21 cellular contexts compared by ENCODE assay signal in the genomic region with DNA sequence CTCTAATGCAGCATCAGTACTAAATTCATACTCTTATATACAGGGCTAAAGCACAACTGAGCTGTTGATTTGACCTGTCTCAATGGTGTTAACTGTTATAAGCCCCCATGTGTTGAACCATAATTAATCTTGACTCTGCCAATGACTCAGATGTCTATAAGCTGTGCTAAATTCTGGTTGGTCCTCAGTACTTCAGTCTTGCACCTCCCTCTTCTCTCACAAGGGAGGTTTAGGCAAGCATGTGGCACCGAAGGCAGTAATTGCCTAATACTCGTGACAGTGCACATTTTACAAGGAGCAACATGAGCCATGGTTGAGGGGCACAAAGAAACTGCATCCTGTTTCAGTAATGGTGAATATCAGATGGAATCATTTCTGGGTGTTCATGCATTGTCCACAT.
"Had no signal": no experiment of that assay in that cellular context is flagged by ENCODE, and none has a peak within 500 bp of the region (broad histone marks: within the 10 kb centered on the region; RNA-seq: fewer than 3 reads in every experiment).

No MANE protein-coding gene starts in this region.

- H3K36me3 Mint-ChIP-seq: activated CD8-positive, alpha-beta memory T cell treated with anti-CD3 and anti-CD28 coated beads, Interleukin-2, amount 10 ng/mL, durations not matched to agents 7 days and 5 days; activated naive CD8-positive, alpha-beta T cell treated with anti-CD3 and anti-CD28 coated beads for 36 hours had no signal

- H3K27me3 Mint-ChIP-seq: activated B cell treated with CpG ODN at 0.5 μM for 24 hours; activated CD8-positive, alpha-beta memory T cell treated with anti-CD3 and anti-CD28 coated beads, Interleukin-2, amount 10 ng/mL, durations not matched to agents 7 days and 5 days had no signal

- H3K4me3 ChIP-seq: colonic mucosa, gastrocnemius medialis, left ventricle myocardium inferior, thyroid gland had no signal

- H3K27ac Mint-ChIP-seq: activated B cell treated with CpG ODN at 0.5 μM for 24 hours; activated CD4-positive, alpha-beta memory T cell treated with anti-CD3 and anti-CD28 coated beads, Interleukin-2, amount 10 ng/mL, durations not matched to agents 7 days and 5 days; activated CD8-positive, alpha-beta memory T cell treated with anti-CD3 and anti-CD28 coated beads, Interleukin-2, amount 10 ng/mL, durations not matched to agents 7 days and 5 days; activated naive CD8-positive, alpha-beta T cell treated with anti-CD3 and anti-CD28 coated beads for 36 hours; activated T-helper 17 cell treated with anti-CD3 and anti-CD28 coated beads, Interleukin-2, amount 50 U/mL, for 72 hours; nephron progenitor cell had no signal

- H3K4me1 Mint-ChIP-seq: activated B cell treated with CpG ODN at 0.5 μM for 24 hours; activated CD4-positive, alpha-beta memory T cell treated with anti-CD3 and anti-CD28 coated beads, Interleukin-2, amount 10 ng/mL, durations not matched to agents 7 days and 5 days; activated CD8-positive, alpha-beta memory T cell treated with anti-CD3 and anti-CD28 coated beads, Interleukin-2, amount 10 ng/mL, durations not matched to agents 7 days and 5 days; activated naive CD8-positive, alpha-beta T cell treated with anti-CD3 and anti-CD28 coated beads for 36 hours; activated T-helper 17 cell treated with anti-CD3 and anti-CD28 coated beads, Interleukin-2, amount 50 U/mL, for 72 hours; central memory CD8-positive, alpha-beta T cell had no signal

- H3K4me3 Mint-ChIP-seq: activated B cell treated with CpG ODN at 0.5 μM for 24 hours; activated CD4-positive, alpha-beta memory T cell treated with anti-CD3 and anti-CD28 coated beads, Interleukin-2, amount 10 ng/mL, durations not matched to agents 7 days and 5 days; activated CD8-positive, alpha-beta memory T cell treated with anti-CD3 and anti-CD28 coated beads, Interleukin-2, amount 10 ng/mL, durations not matched to agents 7 days and 5 days; activated naive CD8-positive, alpha-beta T cell treated with anti-CD3 and anti-CD28 coated beads for 36 hours; activated T-helper 17 cell treated with anti-CD3 and anti-CD28 coated beads, Interleukin-2, amount 50 U/mL, for 72 hours; central memory CD8-positive, alpha-beta T cell; nephron progenitor cell had no signal

- FAIRE-seq: endometrium had no signal

- ATAC-seq: activated CD8-positive, alpha-beta memory T cell treated with anti-CD3 and anti-CD28 coated beads, Interleukin-2, amount 10 ng/mL, durations not matched to agents 7 days and 5 days; activated T-helper 17 cell treated with anti-CD3 and anti-CD28 coated beads, Interleukin-2, amount 50 U/mL, for 72 hours; gastrocnemius medialis had no signal

- H3K9me3 Mint-ChIP-seq: activated B cell treated with CpG ODN at 0.5 μM for 24 hours; activated CD4-positive, alpha-beta memory T cell treated with anti-CD3 and anti-CD28 coated beads, Interleukin-2, amount 10 ng/mL, durations not matched to agents 7 days and 5 days; activated naive CD8-positive, alpha-beta T cell treated with anti-CD3 and anti-CD28 coated beads for 36 hours; activated T-helper 17 cell treated with anti-CD3 and anti-CD28 coated beads, Interleukin-2, amount 50 U/mL, for 72 hours; central memory CD8-positive, alpha-beta T cell; nephron progenitor cell had no signal

- DNase-seq: activated B cell treated with CpG ODN at 0.5 μM for 24 hours; activated CD4-positive, alpha-beta memory T cell treated with anti-CD3 and anti-CD28 coated beads, Interleukin-2, amount 10 ng/mL, durations not matched to agents 7 days and 5 days; activated CD4-positive, alpha-beta T cell treated with anti-CD3 and anti-CD28 coated beads for 48 hours; activated CD8-positive, alpha-beta memory T cell treated with anti-CD3 and anti-CD28 coated beads, Interleukin-2, amount 10 ng/mL, durations not matched to agents 7 days and 5 days; activated naive CD4-positive, alpha-beta T cell; activated naive CD8-positive, alpha-beta T cell treated with anti-CD3 and anti-CD28 coated beads for 36 hours; brain microvascular endothelial cell; colonic mucosa; gastrocnemius medialis; head of caudate nucleus; left ventricle myocardium inferior; nephron progenitor cell; occipital lobe; posterior cingulate gyrus; retina; stimulated activated CD4-positive, alpha-beta T cell treated with anti-CD3 and anti-CD28 coated beads, Interleukin-2, amount 100 ng/mL, for 24 hours; stimulated activated naive CD4-positive, alpha-beta T cell treated with Interleukin-2 at 50 U/mL for 16 hours; thyroid gland had no signal
